Comparison of ENCODE assay signal across 8 cellular contexts in genomic region chr13:95644611-95645052, GRCh38. TPM values are rescaled to one million over a fixed set of nuclear protein-coding genes. Genes with fewer than 3 reads are reported as not detected.
DNase-seq lines count a peak whose midpoint lies in the region; ATAC-seq, FAIRE-seq and TF ChIP-seq lines count a peak whose summit lies in the region.

Gene DZIP1, minus strand, starts transcription at chr13:95644706. Its CDS starts 2,677 bp downstream, at chr13:95642029.

- FAIRE-seq in keratinocyte (lab: Jason Lieb, UNC) (no peak), small intestine (lab: Jason Lieb, UNC) (no peak)

- H3K27ac ChIP-seq in RWPE1, result peak within 1 kb of the TSS; percentile 91
- H3K27ac ChIP-seq in cingulate gyrus (ENCODE audit: low read depth, low read length), result peak within 1 kb of the TSS; percentile 69
- no peak within 1 kb of the TSS for H3K27ac ChIP-seq in keratinocyte (ENCODE audit: control insufficient read depth, insufficient read depth, low read length)
- peak within 1 kb of the TSS in 1 of 2 donors; percentile 32 for H3K27ac ChIP-seq in small intestine (ENCODE audit: low read depth in 1 of 2, low read length in 1 of 2)

- H3K9me3 ChIP-seq in keratinocyte (ENCODE audit: control insufficient read depth, low read depth, low read length) (no peaks in the 10 kb centered on the region), small intestine (ENCODE audit: control insufficient read depth, low read depth) (no peaks in the 10 kb centered on the region)

- peak within 1 kb of the TSS; percentile 64 for H3K4me3 ChIP-seq in BJ (ENCODE audit: low read depth, low read length)
- H3K4me3 ChIP-seq in keratinocyte (ENCODE audit: control insufficient read depth in 2 of 3, extremely low read depth in 1 of 3, insufficient read depth in 2 of 3, low read depth in 1 of 3, low read length in 3 of 3), result peak within 1 kb of the TSS; percentile 34 to 52 (median 51)
- H3K4me3 ChIP-seq in small intestine (ENCODE audit: low read depth in 1 of 2, low read length in 2 of 2), result peak within 1 kb of the TSS; percentile 20 to 41

- H3K27me3 ChIP-seq in BJ (ENCODE audit: control insufficient read depth, insufficient read depth, low read length) (no peaks in the 10 kb centered on the region), keratinocyte (ENCODE audit: control insufficient read depth, extremely low read depth, insufficient read depth, low read length) (peaks cover 21% of the 10 kb centered on the region), small intestine (ENCODE audit: control insufficient read depth in 2 of 2, insufficient read depth in 2 of 2, low read length in 2 of 2) (peaks cover 9 to 10% of the 10 kb centered on the region in 2 donors)

- H3K9ac ChIP-seq in keratinocyte (ENCODE audit: control insufficient read depth, extremely low read depth, insufficient read depth, low read length), result no peak within 1 kb of the TSS

- TF ChIP-seq CTCF in BJ (IDR thresholded peaks at IDR 0.05; ENCODE audit: insufficient read depth, low read depth, low read length) (no peak), RWPE1 (conservative IDR thresholded peaks at IDR 0.05; ENCODE audit: low read depth) (no peak), keratinocyte (optimal IDR thresholded peaks at IDR 0.05 in 1 of 3, IDR thresholded peaks at IDR 0.05 in 1 of 3, conservative IDR thresholded peaks at IDR 0.05 in 1 of 3; ENCODE audit: extremely low read depth in 1 of 3, insufficient read depth in 2 of 3, low read length in 3 of 3) (no peak)

- no peak for DNase-seq in BJ (ENCODE audit: low read depth)
- peak; percentile 20 for DNase-seq in HPDE6-E6E7 (ENCODE audit: extremely low spot score)
- DNase-seq in RWPE1 (ENCODE audit: low spot score), result peak; percentile 60
- no peak for DNase-seq in keratinocyte (ENCODE audit: low read depth, low spot score)
- DNase-seq in small intestine, result no peak
- no peak for DNase-seq in NCI-H2029 treated with DMSO at 0.1 percent for 48 hours (lab: John Stamatoyannopoulos, UW)

- dilution Hi-C loops in keratinocyte (cut with MboI; ENCODE audit: extremely low pct_ligation_motif_present, low sequenced_read_pairs), result no loop called here

- no peaks in the 10 kb centered on the region for H3K79me2 ChIP-seq in keratinocyte (ENCODE audit: control insufficient read depth, insufficient read depth, low read length)

- H2AFZ ChIP-seq in keratinocyte (ENCODE audit: control insufficient read depth, low read length), result peak within 1 kb of the TSS; percentile 51

- POLR2A ChIA-PET in BJ (lab: Charles Lee), result interaction anchor here (0.7 kb wide), 1 partner anchor 13 kb away, joined by 7 read pairs; no protein-coding TSS in a partner anchor
- POLR2A ChIA-PET in RWPE1 (lab: Yijun Ruan, JAX; ENCODE audit: low non-redundant PET), result no interaction called here

- 2 to 8% (median 7%) methylated on average over 21 to 30 of the region's 30 CpGs for WGBS in small intestine, 3 donors

- no peaks in the 10 kb centered on the region; the same call in 1 of the 2 replicates for H3K36me3 ChIP-seq in BJ (ENCODE audit: control insufficient read depth, insufficient read depth, low read length)
- H3K36me3 ChIP-seq in keratinocyte (ENCODE audit: control insufficient read depth in 2 of 2, extremely low read depth in 1 of 2, insufficient read depth in 2 of 2, low read length in 2 of 2), result no peaks in the 10 kb centered on the region
- H3K36me3 ChIP-seq in small intestine (ENCODE audit: control insufficient read depth in 2 of 2, insufficient read depth in 2 of 2, low read length in 2 of 2), result no peaks in the 10 kb centered on the region

- H3K4me2 ChIP-seq in keratinocyte (ENCODE audit: control insufficient read depth, extremely low read depth, insufficient read depth, low read depth, low read length), result peak within 1 kb of the TSS; percentile 61

- peak; percentile 65 for ATAC-seq in GM18867 (IDR thresholded peaks at IDR 0.05; ENCODE audit: unreplicated experiment)

- peaks cover 4% of the 10 kb centered on the region for H3K4me1 ChIP-seq in keratinocyte (ENCODE audit: control insufficient read depth, extremely low read depth, insufficient read depth, low read length)
- no peaks in the 10 kb centered on the region for H3K4me1 ChIP-seq in small intestine (ENCODE audit: control insufficient read depth in 2 of 2, insufficient read depth in 1 of 2, low read depth in 1 of 2, low read length in 1 of 2)

- CTCF ChIA-PET in BJ (lab: Yijun Ruan, JAX) (interaction anchor here (0.6 to 2.8 kb wide), 5 partner anchors 21 to 190 kb away, joined by 3 to 11 read pairs (median 4); no protein-coding TSS in a partner anchor), RWPE1 (lab: Yijun Ruan, JAX) (interaction anchor here (0.8 kb wide), 1 partner anchor 50 kb away, joined by 4 read pairs; no protein-coding TSS in a partner anchor)

- H3K9me1 ChIP-seq in keratinocyte (ENCODE audit: control insufficient read depth, extremely low read depth, insufficient read depth, low read length), result no peaks in the 10 kb centered on the region

- no peaks in the 10 kb centered on the region for H4K20me1 ChIP-seq in keratinocyte (ENCODE audit: control insufficient read depth, extremely low read depth, insufficient read depth, low read length)

RNA-seq across cellular contexts. Expression of gene DZIP1, which starts in this region (rescaled TPM):
- polyA plus RNA-seq in BJ (2011; rRNA removed), result 11.4 and 15.7 TPM in 2 replicates
- polyA minus RNA-seq in BJ (2011; rRNA and poly(A)+ RNA removed), result 13.8 and 15.5 TPM in 2 replicates
- 0.88 to 1.4 TPM (median 1.3 TPM) in 3 replicates for polyA plus RNA-seq in keratinocyte
- 0.74 TPM for polyA plus RNA-seq in keratinocyte (2011; ENCODE audit: low read depth)
- 0.97 and 1.7 TPM in 2 replicates for polyA plus RNA-seq in keratinocyte (2011; cell fraction: cytosol; rRNA removed)
- 1.8 TPM in 2 replicates for polyA plus RNA-seq in keratinocyte (2011; cell fraction: nucleus; rRNA removed)
- polyA plus RNA-seq in keratinocyte (2012; ENCODE audit: low replicate concordance), result 0.32 and 1.4 TPM in 2 replicates
- 0.46 to 1.2 TPM (median 1.0 TPM) in 3 replicates for polyA minus RNA-seq in keratinocyte
- polyA minus RNA-seq in keratinocyte (2011; cell fraction: cytosol; rRNA and poly(A)+ RNA removed), result 2.5 TPM
- 1.6 and 2.1 TPM in 2 replicates for polyA minus RNA-seq in keratinocyte (2011; cell fraction: nucleus; rRNA and poly(A)+ RNA removed)
- 1 to 10 TPM in 2 of 3 donors, not detected in 1; 1.4 to 3.2 TPM for polyA plus RNA-seq in small intestine

Comparison
In these comparisons a context has a peak if more than half of its experiments do, and no peak if none do; other contexts are left out.
1. DNase-seq: peak in HPDE6-E6E7 (single experiment) and RWPE1 (single experiment); none in BJ (single experiment), keratinocyte (single experiment), small intestine (single experiment) and NCI-H2029 treated with DMSO at 0.1 percent for 48 hours (single experiment).
2. Peak in every context shown above with its lines, with median percentiles within 50 percentile points of each other: H3K4me3 ChIP-seq.